ENCODE assay signal across 1 cellular context in the genomic region with DNA sequence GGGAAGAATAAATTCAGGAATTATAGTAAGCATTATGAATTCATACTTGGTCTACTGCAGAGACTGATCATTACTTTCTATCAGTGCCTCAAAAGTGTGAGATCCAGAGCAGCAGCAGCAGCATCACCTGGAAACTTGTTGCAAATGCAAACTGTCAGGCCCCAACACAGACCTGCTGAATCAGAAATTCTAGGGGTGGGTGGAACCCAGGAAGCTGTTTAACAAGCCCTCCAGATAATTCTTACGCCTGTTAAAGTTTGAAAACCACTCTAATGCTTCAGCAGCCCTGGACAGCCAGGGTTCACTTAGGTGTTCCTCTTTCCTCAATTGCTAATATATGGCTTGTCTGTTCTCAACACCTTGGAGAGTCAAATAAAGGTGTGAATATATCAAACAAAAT.
TF ChIP-seq lines count a peak whose summit lies in the region.

No MANE protein-coding gene starts in this region.

TF ChIP-seq in IMR-90, 13 proteins besides CTCF, POLR2A, EP300 and RAD21:
- TF ChIP-seq CHD1 (IDR thresholded peaks at IDR 0.05; ENCODE audit: low read depth, low read length), result no peak
- no peak for TF ChIP-seq RCOR1 (IDR thresholded peaks at IDR 0.05; ENCODE audit: insufficient replicate concordance, low read length)
- no peak for TF ChIP-seq NFE2L2 (IDR thresholded peaks at IDR 0.05; ENCODE audit: low read depth, low read length)
- no peak for TF ChIP-seq BHLHE40 (IDR thresholded peaks at IDR 0.05; ENCODE audit: low read depth, low read length)
- TF ChIP-seq FOS (IDR thresholded peaks at IDR 0.05; ENCODE audit: low read depth, low read length), result no peak
- no peak for TF ChIP-seq MXI1 (IDR thresholded peaks at IDR 0.05; ENCODE audit: borderline replicate concordance, low read depth, low read length)
- TF ChIP-seq, protein P1, sequence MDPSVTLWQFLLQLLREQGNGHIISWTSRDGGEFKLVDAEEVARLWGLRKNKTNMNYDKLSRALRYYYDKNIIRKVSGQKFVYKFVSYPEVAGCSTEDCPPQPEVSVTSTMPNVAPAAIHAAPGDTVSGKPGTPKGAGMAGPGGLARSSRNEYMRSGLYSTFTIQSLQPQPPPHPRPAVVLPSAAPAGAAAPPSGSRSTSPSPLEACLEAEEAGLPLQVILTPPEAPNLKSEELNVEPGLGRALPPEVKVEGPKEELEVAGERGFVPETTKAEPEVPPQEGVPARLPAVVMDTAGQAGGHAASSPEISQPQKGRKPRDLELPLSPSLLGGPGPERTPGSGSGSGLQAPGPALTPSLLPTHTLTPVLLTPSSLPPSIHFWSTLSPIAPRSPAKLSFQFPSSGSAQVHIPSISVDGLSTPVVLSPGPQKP (IDR thresholded peaks at IDR 0.05; ENCODE audit: borderline replicate concordance, low read depth, low read length), result no peak
- TF ChIP-seq RFX5 (IDR thresholded peaks at IDR 0.05; ENCODE audit: low read depth, low read length), result no peak
- no peak for TF ChIP-seq CEBPB (IDR thresholded peaks at IDR 0.05; ENCODE audit: low read depth, low read length)
